In genomic region chr12:47964102-47964723, GRCh38 we compare ENCODE assay signal across 1 cellular context.
TF ChIP-seq lines count a peak whose summit lies in the region.

No MANE protein-coding gene starts in this region.

TF ChIP-seq in IMR-90, 13 proteins besides CTCF, POLR2A, EP300 and RAD21 (continued from another document):
- TF ChIP-seq ELK1 (IDR thresholded peaks at IDR 0.05; ENCODE audit: borderline replicate concordance, low read depth, low read length) (no peak), MAZ (IDR thresholded peaks at IDR 0.05; ENCODE audit: borderline replicate concordance, low read depth, low read length) (no peak)
TF ChIP-seq in IMR-90: peak in this region for 0.
